12 cellular contexts compared by ENCODE assay signal in the genomic region with DNA sequence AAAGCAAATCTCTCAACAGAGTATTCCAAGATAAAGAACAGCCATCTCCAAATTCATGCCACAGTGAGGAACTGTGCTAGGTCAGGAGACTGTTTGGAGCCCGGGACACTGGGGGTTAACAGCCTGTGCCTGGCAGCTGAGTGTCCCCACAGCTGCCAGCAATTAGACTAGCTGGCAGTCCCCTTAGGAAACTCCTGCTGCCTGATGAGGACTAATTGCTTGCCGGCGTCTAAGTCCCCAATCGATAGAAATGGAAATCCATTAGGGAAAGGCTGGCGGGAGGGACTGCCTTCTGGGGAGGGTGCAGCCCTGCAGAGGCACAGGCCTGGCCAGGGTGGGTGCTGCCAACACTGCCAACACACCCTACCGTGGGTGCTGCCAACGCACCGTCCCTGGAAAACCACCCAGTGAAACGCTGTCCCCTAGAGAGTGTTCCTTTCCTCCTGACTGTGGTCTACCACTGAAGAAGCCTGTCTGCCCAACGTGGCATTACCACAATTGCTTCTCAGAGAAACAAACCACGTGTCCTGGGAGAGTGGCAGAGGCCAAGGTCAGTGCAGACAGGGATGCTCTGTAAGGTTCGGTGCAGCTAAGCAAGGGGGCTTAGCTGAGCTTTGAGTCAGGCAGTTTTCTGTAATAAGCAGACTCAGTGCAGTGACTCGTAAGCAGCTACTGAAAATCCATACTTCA.
DNase-seq lines count a peak whose midpoint lies in the region; ATAC-seq, FAIRE-seq and TF ChIP-seq lines count a peak whose summit lies in the region.
"Had no signal": no experiment of that assay in that cellular context is flagged by ENCODE, and none has a peak within 500 bp of the region (broad histone marks: within the 10 kb centered on the region; RNA-seq: fewer than 3 reads in every experiment).

No MANE protein-coding gene starts in this region.

- no peak overlapping the region for H2AFZ ChIP-seq in HepG2 (ENCODE audit: low read length)

- intact Hi-C loops in Right ventricle myocardium inferior (cut with DNase I), result no loop called here
- intact Hi-C loops in HepG2 (cut with micrococcal nuclease; ENCODE audit: unreplicated experiment), result loop anchor here (10.0 kb wide), 1 partner anchor 550 kb away; no protein-coding TSS in a partner anchor
- intact Hi-C loops in uterus (cut with DNase I; ENCODE audit: low total_unique reads), result no loop called here

- in situ Hi-C loops in HepG2 (cut with HindIII; ENCODE audit: extremely low pct_ligation_motif_present, low pct_unique_long_range_greater_than_20kb) (no loop called here), brain microvascular endothelial cell (cut with HindIII; ENCODE audit: low pct_ligation_motif_present, low sequenced_read_pairs) (no loop called here)

- H3K27ac ChIP-seq in right atrium auricular region (no peak overlapping the region), VCaP (peak overlapping the region; percentile 50), HepG2 (ENCODE audit: extremely low read length, insufficient read depth, low read length) (no peak overlapping the region), uterus (no peak overlapping the region), brain microvascular endothelial cell (no peak overlapping the region)

- peak; percentile 44 for ATAC-seq in Right ventricle myocardium inferior
- peak; percentile 85 for ATAC-seq in HepG2
- ATAC-seq: T-cell had no signal

- H3K27me3 ChIP-seq in right atrium auricular region, result no peaks in the 10 kb centered on the region
- H3K27me3 ChIP-seq in HepG2 (ENCODE audit: control insufficient read depth in 1 of 2, insufficient read depth in 2 of 2, low read length in 2 of 2), result no peaks in the 10 kb centered on the region
- no peaks in the 10 kb centered on the region for H3K27me3 ChIP-seq in uterus
- no peaks in the 10 kb centered on the region for H3K27me3 ChIP-seq in brain microvascular endothelial cell (replicated peaks)

- FAIRE-seq in HepG2 (lab: Jason Lieb, UNC), result peak; percentile 56
- FAIRE-seq: endothelial cell of umbilical vein had no signal

- TF ChIP-seq EP300 in HepG2 (IDR thresholded peaks at IDR 0.05; ENCODE audit: low read depth in 2 of 2, low read length in 2 of 2) (no peak), HepG2 (CRISPR knock-in tag; IDR thresholded peaks at IDR 0.05; ENCODE audit: borderline replicate concordance) (no peak)

- DNase-seq in Right ventricle myocardium inferior (ENCODE audit: missing footprints) (no peak), right atrium auricular region (ENCODE audit: low spot score) (no peak), HepG2 (ENCODE audit: low spot score) (peak; percentile 66), erythroblast (lab: John Stamatoyannopoulos, UW) (no peak), uterus (no peak), HFFc6 (no peak), brain microvascular endothelial cell (no peak)
- DNase-seq: stimulated activated CD4-positive, alpha-beta T cell treated with anti-CD3 and anti-CD28 coated beads, Interleukin-4, amount 100 ng/mL, for 1 hour; T-cell had no signal

- H3K9ac ChIP-seq in HepG2 (ENCODE audit: insufficient read depth, low read depth, low read length), result no peak overlapping the region

- TF ChIP-seq CTCF in right atrium auricular region (IDR thresholded peaks at IDR 0.05), result no peak
- TF ChIP-seq CTCF in VCaP (conservative IDR thresholded peaks at IDR 0.05), result no peak
- TF ChIP-seq CTCF in HepG2 (CRISPR knock-in tag; IDR thresholded peaks at IDR 0.05), result 0 out of 2 replicates have a peak, but pooled peaks have one; percentile 4
- no peak for TF ChIP-seq CTCF in uterus (IDR thresholded peaks at IDR 0.05)
- TF ChIP-seq CTCF in HFFc6 (IDR thresholded peaks at IDR 0.05), result no peak
- no peak for TF ChIP-seq CTCF in brain microvascular endothelial cell (IDR thresholded peaks at IDR 0.05; ENCODE audit: low read depth, low read length, missing control alignments)

- 0% methylated on average over 8 of the region's 13 CpGs for WGBS in HepG2 (ENCODE audit: low lambda C conversion rate)

- TF ChIP-seq POLR2A in HepG2 (IDR thresholded peaks at IDR 0.05; ENCODE audit: insufficient read depth in 1 of 2, low read depth in 2 of 2, low read length in 2 of 2) (no peak), erythroblast (IDR thresholded peaks at IDR 0.05; ENCODE audit: low read length) (no peak), uterus (IDR thresholded peaks at IDR 0.05) (no peak)

- no peaks in the 10 kb centered on the region for H3K4me1 Mint-ChIP-seq in HFFc6 (ENCODE audit: low read depth)
- H3K4me1 Mint-ChIP-seq: T-cell had no signal

- BruUV-seq in HepG2 (replicated peaks; lab: Mats Ljungman, UMichigan), result no TSS peak

- no peak for TF ChIP-seq RAD21 in HepG2 (CRISPR knock-in tag; IDR thresholded peaks at IDR 0.05)

- no peaks in the 10 kb centered on the region for H3K9me3 Mint-ChIP-seq in HFFc6

- no peaks in the 10 kb centered on the region for H4K20me1 ChIP-seq in HepG2 (ENCODE audit: insufficient read depth, low read length)

- no peaks in the 10 kb centered on the region for H3K79me2 ChIP-seq in HepG2 (ENCODE audit: insufficient read depth, low read length)

- H3K36me3 ChIP-seq in right atrium auricular region (no peaks in the 10 kb centered on the region), HepG2 (replicated peaks in 1 of 2; ENCODE audit: control insufficient read depth in 1 of 2, insufficient read depth in 2 of 2, low read length in 2 of 2) (no peaks in the 10 kb centered on the region), uterus (no peaks in the 10 kb centered on the region), brain microvascular endothelial cell (replicated peaks) (no peaks in the 10 kb centered on the region)

- no peak overlapping the region for H3K27ac Mint-ChIP-seq in HFFc6
- H3K27ac Mint-ChIP-seq: IgD-negative memory B cell, T-cell had no signal

- H3K9me3 ChIP-seq in right atrium auricular region, result no peaks in the 10 kb centered on the region
- no peaks in the 10 kb centered on the region for H3K9me3 ChIP-seq in HepG2 (ENCODE audit: low read length)
- no peaks in the 10 kb centered on the region for H3K9me3 ChIP-seq in uterus

- peaks cover 4% of the 10 kb centered on the region for H3K27me3 Mint-ChIP-seq in HFFc6 (ENCODE audit: insufficient read depth)
- H3K27me3 Mint-ChIP-seq: IgD-negative memory B cell had no signal

- H3K4me2 ChIP-seq in HepG2 (ENCODE audit: low read depth, low read length), result peak overlapping the region; percentile 61

- POLR2A ChIA-PET in HepG2 (lab: Yijun Ruan, JAX), result no interaction called here

- 0 out of 2 replicates have a peak, but pooled peaks cover 1% of the 10 kb centered on the region for H3K36me3 Mint-ChIP-seq in HFFc6 (ENCODE audit: low read depth)

- H3K4me3 ChIP-seq in right atrium auricular region, result no peak overlapping the region
- peak overlapping the region in 1 of 3 experiments; percentile 46; a peak in 2 of 6 replicates for H3K4me3 ChIP-seq in HepG2 (replicated peaks in 1 of 3; ENCODE audit: insufficient read depth in 1 of 3, low read depth in 2 of 3, low read length in 3 of 3)
- no peak overlapping the region for H3K4me3 ChIP-seq in uterus
- H3K4me3 ChIP-seq in brain microvascular endothelial cell (ENCODE audit: low read depth, low read length), result no peak overlapping the region

- H3K4me3 Mint-ChIP-seq in HFFc6, result no peak overlapping the region
- H3K4me3 Mint-ChIP-seq: IgD-negative memory B cell, T-cell had no signal

- H3K4me1 ChIP-seq in right atrium auricular region (peaks cover 0 to 5% of the 10 kb centered on the region in 2 donors), HepG2 (ENCODE audit: insufficient read depth, low read length) (peaks cover 15% of the 10 kb centered on the region), uterus (no peaks in the 10 kb centered on the region)

- CTCF ChIA-PET in HepG2 (lab: Yijun Ruan, JAX; ENCODE audit: low intra/inter-chr PET ratio, low total read pairs), result no interaction called here

TF ChIP-seq in HepG2, 621 proteins besides CTCF, POLR2A, EP300 and RAD21 (continues in another document):
- TF ChIP-seq ZNF619 (CRISPR knock-in tag; IDR thresholded peaks at IDR 0.05) (no peak), HNRNPL (IDR thresholded peaks at IDR 0.05; ENCODE audit: low read depth, low read length) (peak; percentile 90), ZNF234 (CRISPR knock-in tag; conservative IDR thresholded peaks at IDR 0.05) (no peak), DPF2 (CRISPR knock-in tag; IDR thresholded peaks at IDR 0.05; ENCODE audit: borderline replicate concordance, low read depth) (no peak), ZFP1 (CRISPR knock-in tag; IDR thresholded peaks at IDR 0.05) (no peak)
